Comparison of ENCODE assay signal across 6 cellular contexts in genomic region chr11:65523323-65523968, GRCh38. TPM values are rescaled to one million over a fixed set of nuclear protein-coding genes. Genes with fewer than 3 reads are reported as not detected.
A peak's percentile ranks its signal among the peaks of the same experiment; 100 is the strongest.
DNase-seq lines count a peak whose midpoint lies in the region; ATAC-seq and TF ChIP-seq lines count a peak whose summit lies in the region.
"Not testable (repeated sequence)": the region's sequence is repeated elsewhere in the genome, so short reads cannot be mapped to it uniquely, and the experiment has no call there.

No MANE protein-coding gene starts in this region.

- peak overlapping the region; percentile 15 for H3K27ac ChIP-seq in HL-60 (replicated peaks)
- peak overlapping the region; percentile 60 for H3K27ac ChIP-seq in cingulate gyrus (ENCODE audit: low read depth, low read length)
- H3K27ac ChIP-seq in layer of hippocampus (ENCODE audit: low read depth, low read length), result peak overlapping the region; percentile 21
- H3K27ac ChIP-seq in parathyroid adenoma, result peak overlapping the region; percentile 96
- H3K27ac ChIP-seq in uterus, result peak overlapping the region; percentile 73 to 82

- not testable (repeated sequence) for H3K4me2 ChIP-seq in parathyroid adenoma (ENCODE audit: low read length)

- DNase-seq in HL-60 (ENCODE audit: low read depth in 1 of 2, low spot score in 1 of 2); activated CD8-positive, alpha-beta memory T cell treated with anti-CD3 and anti-CD28 coated beads, Interleukin-2, amount 10 ng/mL, durations not matched to agents 7 days and 5 days; uterus: not testable (repeated sequence)

- not testable (repeated sequence) for ATAC-seq in activated CD8-positive, alpha-beta memory T cell treated with anti-CD3 and anti-CD28 coated beads, Interleukin-2, amount 10 ng/mL, durations not matched to agents 7 days and 5 days

- not testable (repeated sequence) for H3K27me3 Mint-ChIP-seq in activated CD8-positive, alpha-beta memory T cell treated with anti-CD3 and anti-CD28 coated beads, Interleukin-2, amount 10 ng/mL, durations not matched to agents 7 days and 5 days

- not testable (repeated sequence) for H3K27me3 ChIP-seq in HL-60 (ENCODE audit: insufficient read depth, poor library complexity, severe bottlenecking); layer of hippocampus (ENCODE audit: control insufficient read depth, insufficient read depth, low read length); parathyroid adenoma (ENCODE audit: control insufficient read depth, insufficient read depth, low read length); uterus

- H3K9me3 ChIP-seq in parathyroid adenoma (ENCODE audit: control insufficient read depth, low read length); uterus: not testable (repeated sequence)

- not testable (repeated sequence) for H3K36me3 Mint-ChIP-seq in activated CD8-positive, alpha-beta memory T cell treated with anti-CD3 and anti-CD28 coated beads, Interleukin-2, amount 10 ng/mL, durations not matched to agents 7 days and 5 days

- not testable (repeated sequence) for H2AFZ ChIP-seq in parathyroid adenoma

- intact Hi-C loops in uterus (cut with DNase I; ENCODE audit: low total_unique reads), result not testable (repeated sequence)

- H3K9ac ChIP-seq in parathyroid adenoma, result not testable (repeated sequence)

- CTCF ChIA-PET in activated CD8-positive, alpha-beta memory T cell treated with anti-CD3 and anti-CD28 coated beads, Interleukin-2, amount 10 ng/mL, durations not matched to agents 7 days and 5 days (lab: Charles Lee), result interaction anchor here (4.3 kb wide), 1 partner anchor 17 kb away, joined by 31 read pairs; no protein-coding TSS in a partner anchor

- H3K79me2 ChIP-seq in parathyroid adenoma, result not testable (repeated sequence)

- not testable (repeated sequence) for H3K4me3 ChIP-seq in HL-60 (replicated peaks; ENCODE audit: insufficient read depth, low read length); parathyroid adenoma (ENCODE audit: low read depth, low read length); uterus

- H3K27ac Mint-ChIP-seq in activated CD8-positive, alpha-beta memory T cell treated with anti-CD3 and anti-CD28 coated beads, Interleukin-2, amount 10 ng/mL, durations not matched to agents 7 days and 5 days, result peak overlapping the region; percentile 71

- H3K4me3 Mint-ChIP-seq in activated CD8-positive, alpha-beta memory T cell treated with anti-CD3 and anti-CD28 coated beads, Interleukin-2, amount 10 ng/mL, durations not matched to agents 7 days and 5 days, result peak overlapping the region; percentile 27

- H3K9me3 Mint-ChIP-seq in activated CD8-positive, alpha-beta memory T cell treated with anti-CD3 and anti-CD28 coated beads, Interleukin-2, amount 10 ng/mL, durations not matched to agents 7 days and 5 days (ENCODE audit: low read depth), result not testable (repeated sequence)

- peaks cover 23% of the 10 kb centered on the region for H3K4me1 ChIP-seq in parathyroid adenoma
- H3K4me1 ChIP-seq in uterus, result peaks cover 3 to 10% of the 10 kb centered on the region in 2 donors

- TF ChIP-seq POLR2A in uterus (IDR thresholded peaks at IDR 0.05), result not testable (repeated sequence)

- peaks cover 37% of the 10 kb centered on the region for H3K4me1 Mint-ChIP-seq in activated CD8-positive, alpha-beta memory T cell treated with anti-CD3 and anti-CD28 coated beads, Interleukin-2, amount 10 ng/mL, durations not matched to agents 7 days and 5 days

- H3K36me3 ChIP-seq in parathyroid adenoma (ENCODE audit: control insufficient read depth, insufficient read depth, low read length); uterus: not testable (repeated sequence)

- not testable (repeated sequence) for TF ChIP-seq CTCF in HL-60 (IDR thresholded peaks at IDR 0.05; ENCODE audit: insufficient read depth, low read length); parathyroid adenoma (IDR thresholded peaks at IDR 0.05); uterus (IDR thresholded peaks at IDR 0.05)

RNA-seq across cellular contexts. Expression of gene SCYL1, which starts 1.4 kb away (rescaled TPM):
- total RNA-seq in activated CD8-positive, alpha-beta memory T cell treated with anti-CD3 and anti-CD28 coated beads, Interleukin-2, amount 10 ng/mL, durations not matched to agents 7 days and 5 days, result 10 to 100 TPM; 68.0 to 76.7 TPM
- total RNA-seq in uterus, result 100 to 1,000 TPM in 1 of 4 donors, 10 to 100 TPM in 3; 28.8 to 101 (median 70.1) TPM

RNA-seq across cellular contexts. Expression of gene MALAT1, which starts 24.6 kb away (rescaled TPM):
- 1,000 to 10,000 TPM; 4,026 to 5,234 TPM for total RNA-seq in activated CD8-positive, alpha-beta memory T cell treated with anti-CD3 and anti-CD28 coated beads, Interleukin-2, amount 10 ng/mL, durations not matched to agents 7 days and 5 days
- over 10,000 TPM in 3 of 4 donors, 1,000 to 10,000 TPM in 1; 6,732 to 19,335 (median 13,886) TPM for total RNA-seq in uterus

RNA-seq across cellular contexts. Expression of gene LTBP3, which starts 34.7 kb away (rescaled TPM):
- total RNA-seq in activated CD8-positive, alpha-beta memory T cell treated with anti-CD3 and anti-CD28 coated beads, Interleukin-2, amount 10 ng/mL, durations not matched to agents 7 days and 5 days, result 10 to 100 TPM; 46.2 to 46.8 TPM
- 100 to 1,000 TPM; 131 to 240 (median 217) TPM for total RNA-seq in uterus

RNA-seq across cellular contexts. Expression of gene ZNRD2, which starts 46.8 kb away (rescaled TPM):
- 10 to 100 TPM; 42.1 to 45.5 TPM for total RNA-seq in activated CD8-positive, alpha-beta memory T cell treated with anti-CD3 and anti-CD28 coated beads, Interleukin-2, amount 10 ng/mL, durations not matched to agents 7 days and 5 days
- 10 to 100 TPM; 12.3 to 42.6 (median 31.6) TPM for total RNA-seq in uterus

RNA-seq across cellular contexts. Expression of gene FAM89B, which starts 48.9 kb away (rescaled TPM):
- 10 to 100 TPM; 36.6 to 54.2 TPM for total RNA-seq in activated CD8-positive, alpha-beta memory T cell treated with anti-CD3 and anti-CD28 coated beads, Interleukin-2, amount 10 ng/mL, durations not matched to agents 7 days and 5 days
- 10 to 100 TPM; 13.9 to 83.0 (median 40.8) TPM for total RNA-seq in uterus

Comparison
In these comparisons a context has a peak if more than half of its experiments do, and no peak if none do; other contexts are left out.
1. H3K27ac ChIP-seq: peak in every context shown above with its lines; median percentile 96 in parathyroid adenoma; 78 in uterus; 60 in cingulate gyrus; 21 in layer of hippocampus; 15 in HL-60.